ENCODE assay signal across 23 cellular contexts in genomic region chr6:168122521-168122920, GRCh38. TPM values are rescaled to one million over a fixed set of nuclear protein-coding genes. Genes with fewer than 3 reads are reported as not detected.
"Had no signal": no experiment of that assay in that cellular context is flagged by ENCODE, and none has a peak within 500 bp of the region (broad histone marks: within the 10 kb centered on the region; RNA-seq: fewer than 3 reads in every experiment).

No MANE protein-coding gene starts in this region.

- H3K9me3 ChIP-seq: adrenal gland, breast epithelium, left lung, transverse colon had no signal

- H3K27me3 ChIP-seq: adrenal gland, breast epithelium, hepatocyte, left lung, transverse colon had no signal

- H3K4me3 ChIP-seq: adrenal gland, breast epithelium, hepatocyte, left lung, transverse colon had no signal

- H3K36me3 ChIP-seq: adrenal gland, breast epithelium, left lung, transverse colon had no signal

- H3K27ac ChIP-seq: adrenal gland, breast epithelium, hepatocyte, left lung, transverse colon had no signal

- DNase-seq: activated CD4-positive, alpha-beta T cell treated with anti-CD3 and anti-CD28 coated beads for 48 hours; activated effector memory CD4-positive, alpha-beta T cell treated with anti-CD3 and anti-CD28 coated beads, Interleukin-2, amount 50 U/mL, for 16 hours; activated T-cell treated with anti-CD3 and anti-CD28 coated beads, Interleukin-2, amount 50 U/mL, for 72 hours; effector memory CD4-positive, alpha-beta T cell; foreskin fibroblast; left lung; mammary epithelial cell; naive B cell; stimulated activated CD4-positive, alpha-beta T cell treated with anti-CD3 and anti-CD28 coated beads, Interleukin-12 subunit alpha, Interleukin-12 subunit beta, amount 100 ng/mL, for 4 hours; stimulated activated CD4-positive, alpha-beta T cell treated with anti-CD3 and anti-CD28 coated beads, Interleukin-2, amount 100 ng/mL, for 24 hours; SW 1271; transverse colon had no signal

- ATAC-seq: activated naive CD4-positive, alpha-beta T cell treated with anti-CD3 and anti-CD28 coated beads, Interleukin-2, amount 50 U/mL, for 72 hours; activated T-cell treated with anti-CD3 and anti-CD28 coated beads, Interleukin-2, amount 50 U/mL, for 72 hours; left lung; WTC11 had no signal

RNA-seq across cellular contexts. Expression of gene FRMD1, which starts 43.5 kb away (rescaled TPM):
- total RNA-seq: activated naive CD4-positive, alpha-beta T cell treated with anti-CD3 and anti-CD28 coated beads, Interleukin-2, amount 50 U/mL, for 72 hours; astrocyte; glomerular endothelial cell; left lung; mammary epithelial cell; mononuclear cell; neural crest cell; pulmonary artery endothelial cell; T-helper 2 cell treated with Interferon-gamma antibody and Interleukin-4, amounts not matched to agents 100 ng/mL and 5 ng/mL, for 36 hours had no signal
